ENCODE assay signal across 1 cellular context in the genomic region with DNA sequence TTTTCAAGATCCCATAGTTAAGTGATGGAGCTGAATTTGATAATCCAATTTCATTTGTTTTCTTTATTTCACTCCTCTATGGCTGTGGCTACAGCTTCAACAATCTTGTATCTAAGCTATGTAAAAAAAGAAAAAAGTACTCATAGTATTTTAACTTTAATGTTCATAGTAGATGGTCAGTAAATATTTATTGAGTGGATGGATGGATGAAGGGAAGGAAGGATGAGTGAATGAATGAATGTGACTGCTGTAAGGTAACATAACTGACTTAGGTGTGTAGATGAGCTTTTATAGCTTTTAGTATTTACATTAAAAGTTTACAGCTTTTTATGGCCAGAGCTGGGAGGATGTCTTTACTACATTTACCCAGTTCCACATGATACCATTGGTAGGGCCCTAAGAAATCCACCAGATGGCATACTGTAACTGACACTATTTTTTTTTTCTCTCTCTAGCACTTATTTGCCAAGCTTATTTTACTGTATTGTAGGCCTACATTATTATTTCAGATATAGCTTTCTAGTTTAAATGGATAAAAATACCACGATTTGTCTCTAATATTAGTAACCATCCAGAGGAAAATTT.
TF ChIP-seq lines count a peak whose summit lies in the region.

No MANE protein-coding gene starts in this region.

TF ChIP-seq in GM23338, 12 proteins besides CTCF, POLR2A, EP300 and RAD21 (continued from another document):
- TF ChIP-seq ZNF462 (CRISPR knock-in tag; IDR thresholded peaks at IDR 0.05) (no peak), EZH2phosphoT487 (IDR thresholded peaks at IDR 0.05; ENCODE audit: unreplicated experiment) (no peak)
TF ChIP-seq in GM23338: peak in this region for 0.
